In genomic region chr2:203697763-203698162, GRCh38 we compare ENCODE assay signal across 3 cellular contexts. TPM values are rescaled to one million over a fixed set of nuclear protein-coding genes. Genes with fewer than 3 reads are reported as not detected.
"Had no signal": no experiment of that assay in that cellular context is flagged by ENCODE, and none has a peak within 500 bp of the region (broad histone marks: within the 10 kb centered on the region; RNA-seq: fewer than 3 reads in every experiment).

No MANE protein-coding gene starts in this region.

RNA-seq across cellular contexts. Expression of gene CD28, which starts 8.7 kb away (rescaled TPM):
- total RNA-seq: endodermal cell, kidney epithelial cell, mesothelial cell of epicardium had no signal
